Comparison of ENCODE assay signal across 8 cellular contexts in the genomic region with DNA sequence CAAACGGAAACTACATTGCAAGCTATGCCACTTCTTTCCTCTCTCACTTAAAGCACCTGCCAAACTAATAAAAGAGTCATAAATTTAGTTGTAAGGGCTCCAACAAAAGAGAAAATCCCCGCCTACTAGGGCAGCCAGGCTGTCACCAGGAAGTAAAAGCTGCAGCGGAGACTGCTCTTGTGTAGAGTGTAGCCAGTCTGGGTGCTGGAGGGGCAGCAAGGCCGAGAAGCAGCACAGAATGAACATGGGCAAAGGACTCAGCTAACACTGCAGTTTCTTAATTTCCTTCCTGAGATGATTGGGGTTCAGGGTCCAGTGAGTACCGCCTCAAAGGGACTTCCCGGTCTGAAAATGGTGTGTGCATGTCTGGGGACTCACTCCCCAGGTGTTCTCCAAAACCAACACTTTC.
DNase-seq lines count a peak whose midpoint lies in the region; ATAC-seq and TF ChIP-seq lines count a peak whose summit lies in the region.

No MANE protein-coding gene starts in this region.

- peak overlapping the region; percentile 97 for H2AFZ ChIP-seq in OCI-LY7 (ENCODE audit: low read length)

- no peak for TF ChIP-seq EP300 in Ishikawa (IDR thresholded peaks at IDR 0.05; ENCODE audit: borderline replicate concordance)

- intact Hi-C loops in OCI-LY7 (cut with micrococcal nuclease; ENCODE audit: unreplicated experiment) (no loop called here), adrenal gland (cut with DNase I) (no loop called here)

- H3K79me2 ChIP-seq in OCI-LY7 (ENCODE audit: insufficient read depth, low read depth, low read length) = no peaks in the 10 kb centered on the region

- no peaks in the 10 kb centered on the region for H4K20me1 ChIP-seq in OCI-LY7 (ENCODE audit: insufficient read depth, low read length)

- peak overlapping the region; percentile 29 for H3K27ac ChIP-seq in OCI-LY7 (ENCODE audit: low read depth, low read length, poor library complexity, severe bottlenecking)
- peak overlapping the region in 2 of 5 donors; percentile 6 to 40 for H3K27ac ChIP-seq in adrenal gland

- DNase-seq in activated T-cell treated with anti-CD3 and anti-CD28 coated beads, Interleukin-2, amount 50 U/mL, for 1 hour = peak; percentile 27
- no peak for DNase-seq in activated T-cell treated with anti-CD3 and anti-CD28 coated beads for 4 hours
- peak; percentile 63 for DNase-seq in OCI-LY7 (ENCODE audit: low spot score)
- DNase-seq in left kidney (ENCODE audit: low read depth, low spot score) = peak; percentile 90
- no peak for DNase-seq in kidney glomerular epithelial cell (lab: John Stamatoyannopoulos, UW)
- no peak for DNase-seq in adrenal gland

- POLR2A ChIA-PET in OCI-LY7 (lab: Charles Lee) = interaction anchor here (0.6 to 2.0 kb wide), 14 partner anchors 9 to 588 kb away, joined by 3 to 7 read pairs (median 4); a partner anchor contains a TSS

- TF ChIP-seq CTCF in OCI-LY7 (conservative IDR thresholded peaks at IDR 0.05; ENCODE audit: low read length) (no peak), adrenal gland (IDR thresholded peaks at IDR 0.05) (no peak)

- CTCF ChIA-PET in OCI-LY7 (lab: Charles Lee; ENCODE audit: unreplicated experiment) = interaction anchor here (0.6 to 1.4 kb wide), 5 partner anchors 10 to 586 kb away, joined by 3 to 6 read pairs (median 3); no protein-coding TSS in a partner anchor

- H3K27me3 ChIP-seq in adrenal gland = no peaks in the 10 kb centered on the region

- TF ChIP-seq POLR2A in adrenal gland (IDR thresholded peaks at IDR 0.05) = no peak

- no peaks in the 10 kb centered on the region for H3K9me2 ChIP-seq in OCI-LY7 (ENCODE audit: insufficient read depth, low read length)

- no peak for TF ChIP-seq RAD21 in Ishikawa (IDR thresholded peaks at IDR 0.05; ENCODE audit: low read depth)

- peak overlapping the region; percentile 44 for H3K4me3 ChIP-seq in OCI-LY7 (ENCODE audit: low read depth, low read length, poor library complexity, severe bottlenecking)
- H3K4me3 ChIP-seq in adrenal gland = no peak overlapping the region

- H3K4me1 ChIP-seq in OCI-LY7 (ENCODE audit: insufficient read depth, low read length, poor library complexity, severe bottlenecking) (peaks cover 23% of the 10 kb centered on the region), adrenal gland (replicated peaks in 1 of 2) (peaks cover 0 to 11% of the 10 kb centered on the region in 2 donors)

- no peaks in the 10 kb centered on the region for H3K9me3 ChIP-seq in OCI-LY7 (ENCODE audit: low read length)
- no peaks in the 10 kb centered on the region for H3K9me3 ChIP-seq in adrenal gland (replicated peaks in 1 of 3)

- peak overlapping the region; percentile 73 for H3K4me2 ChIP-seq in OCI-LY7 (ENCODE audit: low read length)

- H3K36me3 ChIP-seq in OCI-LY7 (ENCODE audit: insufficient read depth, low read length) (no peaks in the 10 kb centered on the region), adrenal gland (replicated peaks in 1 of 2) (no peaks in the 10 kb centered on the region)

- WGBS in adrenal gland, 4 donors = 55 to 68% (median 65%) methylated on average over 6 of the region's 6 CpGs

- peak; percentile 74 for ATAC-seq in GM21619 (IDR thresholded peaks at IDR 0.05; ENCODE audit: unreplicated experiment)

- BruUV-seq in OCI-LY7 (replicated peaks; lab: Mats Ljungman, UMichigan) = no TSS peak

TF ChIP-seq in Ishikawa, 13 proteins besides CTCF, POLR2A, EP300 and RAD21:
- TF ChIP-seq, protein P1, sequence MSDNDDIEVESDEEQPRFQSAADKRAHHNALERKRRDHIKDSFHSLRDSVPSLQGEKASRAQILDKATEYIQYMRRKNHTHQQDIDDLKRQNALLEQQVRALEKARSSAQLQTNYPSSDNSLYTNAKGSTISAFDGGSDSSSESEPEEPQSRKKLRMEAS (IDR thresholded peaks at IDR 0.05) = 0 out of 2 replicates have a peak, but pooled peaks have one; percentile 24
- no peak for TF ChIP-seq CREB1 (IDR thresholded peaks at IDR 0.05; ENCODE audit: low read depth)
- TF ChIP-seq TAF1 (IDR thresholded peaks at IDR 0.05; ENCODE audit: low read depth) = no peak
TF ChIP-seq in Ishikawa: peak in this region for 1.

Comparison
In these comparisons a context has a peak if more than half of its experiments do, and no peak if none do; other contexts are left out.
1. DNase-seq: peak in activated T-cell treated with anti-CD3 and anti-CD28 coated beads, Interleukin-2, amount 50 U/mL, for 1 hour (single experiment), OCI-LY7 (single experiment) and left kidney (single experiment); none in activated T-cell treated with anti-CD3 and anti-CD28 coated beads for 4 hours (single experiment), kidney glomerular epithelial cell (single experiment) and adrenal gland (0 of 7).